Comparison of ENCODE assay signal across 15 cellular contexts in genomic region chr9:125049212-125049611, GRCh38.
DNase-seq lines count a peak whose midpoint lies in the region; FAIRE-seq and TF ChIP-seq lines count a peak whose summit lies in the region.
"Had no signal": no experiment of that assay in that cellular context is flagged by ENCODE, and none has a peak within 500 bp of the region (broad histone marks: within the 10 kb centered on the region; RNA-seq: fewer than 3 reads in every experiment).

No MANE protein-coding gene starts in this region.

- no peak overlapping the region for H3K27ac Mint-ChIP-seq in endodermal cell
- H3K27ac Mint-ChIP-seq: CD4-positive, CD25-positive, alpha-beta regulatory T cell had no signal

- H4K8ac ChIP-seq in neuronal stem cell (ENCODE audit: low read depth, low read length): no peak overlapping the region

- H3K9ac ChIP-seq in endodermal cell (ENCODE audit: extremely low read depth, low read length, poor library complexity, severe bottlenecking) (no peak overlapping the region), neuronal stem cell (ENCODE audit: low read depth, low read length, poor library complexity) (no peak overlapping the region)

- peaks cover 11% of the 10 kb centered on the region for H3K9me3 Mint-ChIP-seq in endodermal cell
- H3K9me3 Mint-ChIP-seq: CD4-positive, CD25-positive, alpha-beta regulatory T cell had no signal

- H3K4me2 ChIP-seq in OCI-LY7 (ENCODE audit: low read length) (no peak overlapping the region), neuronal stem cell (ENCODE audit: insufficient read depth, low read length, poor library complexity, severe bottlenecking) (no peak overlapping the region)

- no peaks in the 10 kb centered on the region for H3K79me1 ChIP-seq in neuronal stem cell (ENCODE audit: low read depth, low read length)

- no peaks in the 10 kb centered on the region for H3K79me2 ChIP-seq in OCI-LY7 (ENCODE audit: insufficient read depth, low read depth, low read length)

- no peak overlapping the region for H3K4ac ChIP-seq in neuronal stem cell (ENCODE audit: low read length)

- no peak overlapping the region for H2BK15ac ChIP-seq in neuronal stem cell (ENCODE audit: low read length)

- H3K14ac ChIP-seq in neuronal stem cell (ENCODE audit: low read length): no peak overlapping the region

- H2AK5ac ChIP-seq in neuronal stem cell (ENCODE audit: low read depth, low read length): no peak overlapping the region

- no peak overlapping the region for H4K91ac ChIP-seq in neuronal stem cell (ENCODE audit: low read depth, low read length, poor library complexity)

- H3K4me3 ChIP-seq in OCI-LY7 (ENCODE audit: low read depth, low read length, poor library complexity, severe bottlenecking) (no peak overlapping the region), endodermal cell (ENCODE audit: low read length) (no peak overlapping the region), neuronal stem cell (ENCODE audit: low read length in 2 of 2) (no peak overlapping the region)
- H3K4me3 ChIP-seq in effector memory CD4-positive, alpha-beta T cell (ENCODE audit: insufficient read depth, low read depth, low read length, poor library complexity, severe bottlenecking): no peak overlapping the region
- H3K4me3 ChIP-seq: SK-N-MC had no signal

- BruUV-seq in OCI-LY7 (replicated peaks; lab: Mats Ljungman, UMichigan): TSS peak; percentile 33

- no peaks in the 10 kb centered on the region for H3K9me2 ChIP-seq in OCI-LY7 (ENCODE audit: insufficient read depth, low read length)

- H2BK120ac ChIP-seq in neuronal stem cell (ENCODE audit: low read depth, low read length): no peak overlapping the region

- POLR2A ChIA-PET in OCI-LY7 (lab: Charles Lee): interaction anchor here (0.6 kb wide), 1 partner anchor 21 kb away, joined by 5 read pairs; no protein-coding TSS in a partner anchor

- peak; percentile 75 for FAIRE-seq in D721Med (lab: Jason Lieb, UNC)

- DNase-seq in D721Med (ENCODE audit: insufficient read length, low spot score): peak; percentile 27
- no peak for DNase-seq in OCI-LY7 (ENCODE audit: low spot score)
- DNase-seq in endodermal cell: no peak
- peak; percentile 8 for DNase-seq in neuronal stem cell (ENCODE audit: low spot score)
- DNase-seq in SKM-1 (lab: John Stamatoyannopoulos, UW; ENCODE audit: unreplicated experiment): no peak
- no peak for DNase-seq in activated T-cell treated with anti-CD3 and anti-CD28 coated beads, Interleukin-2, amount 50 U/mL, for 48 hours
- DNase-seq in NCI-H2029 (lab: John Stamatoyannopoulos, UW): no peak
- DNase-seq in effector memory CD4-positive, alpha-beta T cell: no peak
- DNase-seq: AML-193; CD4-positive, CD25-positive, alpha-beta regulatory T cell; NCI-H1417 treated with DMSO at 0.1 percent for 48 hours; NCI-H2029 treated with DMSO at 0.1 percent for 48 hours; NCI-H226; NCI-H69 had no signal

- intact Hi-C loops in OCI-LY7 (cut with micrococcal nuclease; ENCODE audit: unreplicated experiment): no loop called here

- H3K18ac ChIP-seq in neuronal stem cell (ENCODE audit: low read length): no peak overlapping the region

- no peak overlapping the region for H3K27ac ChIP-seq in OCI-LY7 (ENCODE audit: low read depth, low read length, poor library complexity, severe bottlenecking)
- peak overlapping the region; percentile 14 for H3K27ac ChIP-seq in endodermal cell (ENCODE audit: low read depth, low read length)
- no peak overlapping the region for H3K27ac ChIP-seq in neuronal stem cell (replicated peaks; ENCODE audit: low read length)
- H3K27ac ChIP-seq in effector memory CD4-positive, alpha-beta T cell (ENCODE audit: insufficient read depth, low read length, poor library complexity, severe bottlenecking): no peak overlapping the region
- H3K27ac ChIP-seq: SK-N-MC had no signal

- no peak overlapping the region for H3K23ac ChIP-seq in neuronal stem cell (ENCODE audit: low read depth, low read length, poor library complexity)

- TF ChIP-seq CTCF in D721Med (IDR thresholded peaks at IDR 0.05; ENCODE audit: insufficient read depth, missing control alignments): no peak
- no peak for TF ChIP-seq CTCF in OCI-LY7 (conservative IDR thresholded peaks at IDR 0.05; ENCODE audit: low read length)
- TF ChIP-seq CTCF in endodermal cell (conservative IDR thresholded peaks at IDR 0.05): no peak

- 50 to 86% methylated on average over 2 to 3 of the region's 3 CpGs for WGBS in endodermal cell (ENCODE audit: insufficient coverage in 1 of 2, insufficient read length in 1 of 2), 2 experiments
- WGBS in neuronal stem cell (ENCODE audit: extremely low coverage in 2 of 2, insufficient read length in 2 of 2, insufficient replicate concordance in 1 of 2), 2 donors: no CpG with 5 or more reads among the region's 3 CpGs

- no peaks in the 10 kb centered on the region for H3K27me3 ChIP-seq in endodermal cell (ENCODE audit: control insufficient read depth, insufficient read depth, low read length, poor library complexity, severe bottlenecking)
- H3K27me3 ChIP-seq in neuronal stem cell (ENCODE audit: control insufficient read depth in 3 of 3, insufficient read depth in 3 of 3, low read depth in 1 of 3, low read length in 3 of 3): no peaks in the 10 kb centered on the region
- H3K27me3 ChIP-seq in effector memory CD4-positive, alpha-beta T cell (replicated peaks; ENCODE audit: control insufficient read depth, insufficient read depth, low read length, poor library complexity, severe bottlenecking): no peaks in the 10 kb centered on the region

- H2BK5ac ChIP-seq in neuronal stem cell (ENCODE audit: low read length): no peak overlapping the region

- H3K27me3 Mint-ChIP-seq in endodermal cell (ENCODE audit: insufficient read depth): no peaks in the 10 kb centered on the region
- H3K27me3 Mint-ChIP-seq: CD4-positive, CD25-positive, alpha-beta regulatory T cell had no signal

- H3K9me3 ChIP-seq in OCI-LY7 (ENCODE audit: low read length) (no peaks in the 10 kb centered on the region), endodermal cell (ENCODE audit: control insufficient read depth, low read length) (no peaks in the 10 kb centered on the region), neuronal stem cell (replicated peaks in 1 of 2; ENCODE audit: control insufficient read depth in 2 of 2, insufficient read depth in 1 of 2, low read depth in 1 of 2, low read length in 2 of 2) (peaks cover 6 to 7% of the 10 kb centered on the region in 2 donors)
- no peaks in the 10 kb centered on the region for H3K9me3 ChIP-seq in effector memory CD4-positive, alpha-beta T cell (ENCODE audit: control insufficient read depth, low read length)

- H3K4me3 Mint-ChIP-seq in endodermal cell: no peak overlapping the region
- H3K4me3 Mint-ChIP-seq: CD4-positive, CD25-positive, alpha-beta regulatory T cell had no signal

- H3K36me3 ChIP-seq in OCI-LY7 (ENCODE audit: insufficient read depth, low read length) (peaks cover 35% of the 10 kb centered on the region), endodermal cell (ENCODE audit: control insufficient read depth, insufficient read depth, low read length) (peaks cover 12% of the 10 kb centered on the region), neuronal stem cell (replicated peaks in 1 of 2; ENCODE audit: control insufficient read depth in 2 of 2, insufficient read depth in 2 of 2, low read length in 2 of 2) (peaks cover 5 to 22% of the 10 kb centered on the region in 2 donors)
- H3K36me3 ChIP-seq in effector memory CD4-positive, alpha-beta T cell (ENCODE audit: control insufficient read depth, insufficient read depth, low read length): no peaks in the 10 kb centered on the region

- peaks cover 4% of the 10 kb centered on the region for H3K4me1 ChIP-seq in OCI-LY7 (ENCODE audit: insufficient read depth, low read length, poor library complexity, severe bottlenecking)
- no peaks in the 10 kb centered on the region for H3K4me1 ChIP-seq in endodermal cell (ENCODE audit: control insufficient read depth, insufficient read depth, low read length)
- H3K4me1 ChIP-seq in neuronal stem cell (ENCODE audit: control insufficient read depth in 2 of 2, insufficient read depth in 1 of 2, low read depth in 1 of 2, low read length in 2 of 2): peaks cover 0 to 13% of the 10 kb centered on the region in 2 donors
- H3K4me1 ChIP-seq in effector memory CD4-positive, alpha-beta T cell (ENCODE audit: control insufficient read depth, insufficient read depth, low read length, poor library complexity, severe bottlenecking): no peaks in the 10 kb centered on the region

- CTCF ChIA-PET in OCI-LY7 (lab: Charles Lee; ENCODE audit: unreplicated experiment): no interaction called here

- no peak overlapping the region for H2AFZ ChIP-seq in OCI-LY7 (ENCODE audit: low read length)
- no peak overlapping the region for H2AFZ ChIP-seq in neuronal stem cell (ENCODE audit: low read length)

- no peaks in the 10 kb centered on the region for H3K4me1 Mint-ChIP-seq in endodermal cell

- no peak overlapping the region for H2BK12ac ChIP-seq in neuronal stem cell (ENCODE audit: low read length)

- H4K20me1 ChIP-seq in OCI-LY7 (ENCODE audit: insufficient read depth, low read length): no peaks in the 10 kb centered on the region

- H3K36me3 Mint-ChIP-seq in endodermal cell (ENCODE audit: low read depth): peaks cover 44% of the 10 kb centered on the region

Comparison
In these comparisons a context has a peak if more than half of its experiments do, and no peak if none do; other contexts are left out.
1. DNase-seq: peak in D721Med (single experiment) and neuronal stem cell (single experiment); none in OCI-LY7 (single experiment), endodermal cell (single experiment), SKM-1 (single experiment), activated T-cell treated with anti-CD3 and anti-CD28 coated beads, Interleukin-2, amount 50 U/mL, for 48 hours (0 of 2), NCI-H2029 (single experiment) and effector memory CD4-positive, alpha-beta T cell (0 of 3).